Comparison of ENCODE assay signal across 30 cellular contexts in genomic region chr10:5108658-5109416, GRCh38.
"Had no signal": no experiment of that assay in that cellular context is flagged by ENCODE, and none has a peak within 500 bp of the region (broad histone marks: within the 10 kb centered on the region; RNA-seq: fewer than 3 reads in every experiment).

No MANE protein-coding gene starts in this region.

- H3K9ac ChIP-seq: parathyroid adenoma had no signal

- H3K9me3 Mint-ChIP-seq: stimulated activated effector memory CD8-positive, alpha-beta T cell treated with anti-CD3 and anti-CD28 coated beads, Interleukin-12 subunit alpha, Interleukin-12 subunit beta, amount 100 ng/mL, for 72 hours; stimulated activated naive CD8-positive, alpha-beta T cell treated with anti-CD3 and anti-CD28 coated beads, Interleukin-15, Interleukin-2, amounts not matched to agents 100 ng/mL and 50 ng/mL, for 24 hours had no signal

- DNase-seq: naive B cell; naive thymus-derived CD8-positive, alpha-beta T cell; nephron progenitor cell; nucleus accumbens; ovary; posterior cingulate gyrus; psoas muscle; sigmoid colon; small intestine; stimulated activated CD4-positive, alpha-beta T cell treated with anti-CD3 and anti-CD28 coated beads, Interleukin-15, amount 100 ng/mL, for 24 hours; stimulated activated CD4-positive, alpha-beta T cell treated with anti-CD3 and anti-CD28 coated beads, Interleukin-2, amount 100 ng/mL, for 24 hours; stimulated activated CD4-positive, alpha-beta T cell treated with anti-CD3 and anti-CD28 coated beads, Interleukin-2, amount 100 ng/mL, for 48 hours; stimulated activated CD4-positive, alpha-beta T cell treated with anti-CD3 and anti-CD28 coated beads, Interleukin-4, amount 100 ng/mL, for 24 hours; stimulated activated naive B cell treated with anti-CD40 and anti-IgM and Interleukin-4, amounts not matched to agents 10 μg/mL and 1 μg/mL and 100 μg/mL, for 72 hours; stimulated activated naive CD4-positive, alpha-beta T cell treated with Interleukin-2 at 50 U/mL for 16 hours; stomach; thyroid gland; trophoblast cell had no signal

- FAIRE-seq: small intestine, urothelium cell line had no signal

- H2AFZ ChIP-seq: parathyroid adenoma had no signal

- H3K27me3 Mint-ChIP-seq: naive B cell; progenitor cell of endocrine pancreas; stimulated activated naive B cell treated with anti-CD40 and anti-IgM and Interleukin-4, amounts not matched to agents 10 μg/mL and 1 μg/mL and 100 μg/mL, for 72 hours; stimulated activated naive CD8-positive, alpha-beta T cell treated with anti-CD3 and anti-CD28 coated beads, Interleukin-15, Interleukin-2, amounts not matched to agents 100 ng/mL and 50 ng/mL, for 24 hours had no signal

- H3K4me1 ChIP-seq: parathyroid adenoma, psoas muscle, sigmoid colon, stomach, thyroid gland, tibial nerve, upper lobe of left lung, vagina had no signal

- H3K36me3 ChIP-seq: neutrophil, ovary, sigmoid colon had no signal

- H3K27ac ChIP-seq: neutrophil, ovary, parathyroid adenoma, psoas muscle, sigmoid colon, stomach, thoracic aorta, thyroid gland, tibial nerve, upper lobe of left lung, vagina had no signal

- H3K36me3 Mint-ChIP-seq: naive B cell; naive thymus-derived CD8-positive, alpha-beta T cell; stimulated activated effector memory CD8-positive, alpha-beta T cell treated with anti-CD3 and anti-CD28 coated beads, Interleukin-12 subunit alpha, Interleukin-12 subunit beta, amount 100 ng/mL, for 72 hours; stimulated activated naive B cell treated with anti-CD40 and anti-IgM and Interleukin-4, amounts not matched to agents 10 μg/mL and 1 μg/mL and 100 μg/mL, for 72 hours had no signal

- H3K27ac Mint-ChIP-seq: naive B cell; naive thymus-derived CD8-positive, alpha-beta T cell; nephron progenitor cell; progenitor cell of endocrine pancreas; stimulated activated effector memory CD8-positive, alpha-beta T cell treated with anti-CD3 and anti-CD28 coated beads, Interleukin-12 subunit alpha, Interleukin-12 subunit beta, amount 100 ng/mL, for 72 hours; stimulated activated naive B cell treated with anti-CD40 and anti-IgM and Interleukin-4, amounts not matched to agents 10 μg/mL and 1 μg/mL and 100 μg/mL, for 72 hours; stimulated activated naive CD8-positive, alpha-beta T cell treated with anti-CD3 and anti-CD28 coated beads, Interleukin-15, Interleukin-2, amounts not matched to agents 100 ng/mL and 50 ng/mL, for 24 hours had no signal

- H3K79me2 ChIP-seq: parathyroid adenoma had no signal

- H3K27me3 ChIP-seq: neutrophil, ovary, sigmoid colon, stomach, thyroid gland, tibial nerve, upper lobe of left lung, vagina had no signal

- H3K9me3 ChIP-seq: neutrophil, ovary, psoas muscle, sigmoid colon, thoracic aorta, thyroid gland, upper lobe of left lung, vagina had no signal

- H3K4me1 Mint-ChIP-seq: naive B cell; naive thymus-derived CD8-positive, alpha-beta T cell; nephron progenitor cell; neural crest cell; stimulated activated effector memory CD8-positive, alpha-beta T cell treated with anti-CD3 and anti-CD28 coated beads, Interleukin-12 subunit alpha, Interleukin-12 subunit beta, amount 100 ng/mL, for 72 hours; stimulated activated naive B cell treated with anti-CD40 and anti-IgM and Interleukin-4, amounts not matched to agents 10 μg/mL and 1 μg/mL and 100 μg/mL, for 72 hours had no signal

- ATAC-seq: naive thymus-derived CD8-positive, alpha-beta T cell; psoas muscle; right cardiac atrium; stimulated activated effector memory CD8-positive, alpha-beta T cell treated with anti-CD3 and anti-CD28 coated beads, Interleukin-12 subunit alpha, Interleukin-12 subunit beta, amount 100 ng/mL, for 72 hours; stimulated activated naive B cell treated with anti-CD40 and anti-IgM and Interleukin-4, amounts not matched to agents 10 μg/mL and 1 μg/mL and 100 μg/mL, for 72 hours had no signal

- H3K4me3 Mint-ChIP-seq: naive B cell; naive thymus-derived CD8-positive, alpha-beta T cell; nephron progenitor cell; neural crest cell; stimulated activated effector memory CD8-positive, alpha-beta T cell treated with anti-CD3 and anti-CD28 coated beads, Interleukin-12 subunit alpha, Interleukin-12 subunit beta, amount 100 ng/mL, for 72 hours; stimulated activated naive B cell treated with anti-CD40 and anti-IgM and Interleukin-4, amounts not matched to agents 10 μg/mL and 1 μg/mL and 100 μg/mL, for 72 hours; stimulated activated naive CD8-positive, alpha-beta T cell treated with anti-CD3 and anti-CD28 coated beads, Interleukin-15, Interleukin-2, amounts not matched to agents 100 ng/mL and 50 ng/mL, for 24 hours had no signal

- H3K4me3 ChIP-seq: ovary, psoas muscle, sigmoid colon, stomach, thoracic aorta, thyroid gland, tibial nerve, upper lobe of left lung, vagina had no signal
